ENCODE assay signal across 1 cellular context in the genomic region with DNA sequence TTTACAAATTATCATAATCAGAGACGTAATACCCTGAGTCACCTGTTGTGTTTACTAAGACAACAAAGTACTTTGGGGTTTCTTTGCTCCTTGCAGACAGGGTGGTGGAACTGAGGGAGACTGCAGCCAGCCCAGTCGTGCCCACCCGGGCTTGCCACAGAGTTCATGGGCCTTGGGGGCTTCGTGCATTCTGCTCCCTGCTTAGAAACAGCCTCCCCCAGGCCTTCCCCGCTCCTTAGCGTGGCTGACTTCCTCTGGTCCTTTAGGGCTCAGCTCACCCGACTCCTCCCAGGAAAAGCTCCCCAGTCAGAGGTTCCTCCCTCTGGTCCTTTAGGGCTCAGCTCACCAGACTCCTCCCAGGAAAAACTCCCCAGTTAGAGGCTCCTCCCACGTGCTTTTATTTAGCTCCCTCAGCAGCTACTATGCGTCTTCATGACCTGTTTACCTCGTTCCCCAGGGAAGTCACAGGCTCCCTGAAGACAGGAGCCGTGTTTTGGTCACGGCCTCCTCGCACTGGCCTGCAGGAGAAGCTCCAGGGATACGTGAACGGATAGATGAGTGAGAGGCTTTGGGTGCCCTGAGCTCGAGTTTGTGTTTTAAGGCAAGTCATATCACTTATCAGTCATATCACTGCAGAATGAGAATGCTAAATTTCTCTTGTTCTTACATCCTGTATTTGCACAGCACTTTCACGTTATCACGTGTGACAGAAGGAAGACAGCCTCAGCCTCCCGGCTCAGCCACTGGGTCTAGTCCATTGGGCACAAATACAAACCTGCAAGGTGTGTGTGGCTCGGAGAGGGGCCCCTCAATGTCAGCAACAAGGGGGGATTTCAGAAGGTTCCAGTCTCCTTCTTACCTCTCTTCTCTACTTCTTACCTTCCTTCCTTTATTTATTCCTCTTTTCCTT.
TF ChIP-seq lines count a peak whose summit lies in the region.

No MANE protein-coding gene starts in this region.

TF ChIP-seq in K562, 482 proteins besides CTCF, POLR2A, EP300 and RAD21 (continued from another document and continues in another):
- TF ChIP-seq, protein P1, sequence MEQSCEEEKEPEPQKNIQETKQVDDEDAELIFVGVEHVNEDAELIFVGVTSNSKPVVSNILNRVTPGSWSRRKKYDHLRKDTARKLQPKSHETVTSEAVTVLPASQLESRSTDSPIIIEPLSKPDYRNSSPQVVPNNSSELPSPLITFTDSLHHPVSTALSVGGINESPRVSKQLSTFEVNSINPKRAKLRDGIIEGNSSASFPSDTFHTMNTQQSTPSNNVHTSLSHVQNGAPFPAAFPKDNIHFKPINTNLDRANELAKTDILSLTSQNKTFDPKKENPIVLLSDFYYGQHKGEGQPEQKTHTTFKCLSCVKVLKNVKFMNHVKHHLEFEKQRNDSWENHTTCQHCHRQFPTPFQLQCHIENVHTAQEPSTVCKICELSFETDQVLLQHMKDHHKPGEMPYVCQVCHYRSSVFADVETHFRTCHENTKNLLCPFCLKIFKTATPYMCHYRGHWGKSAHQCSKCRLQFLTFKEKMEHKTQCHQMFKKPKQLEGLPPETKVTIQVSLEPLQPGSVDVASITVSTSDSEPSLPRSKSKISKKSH (CRISPR knock-in tag; IDR thresholded peaks at IDR 0.05), result no peak
- TF ChIP-seq, protein P2, sequence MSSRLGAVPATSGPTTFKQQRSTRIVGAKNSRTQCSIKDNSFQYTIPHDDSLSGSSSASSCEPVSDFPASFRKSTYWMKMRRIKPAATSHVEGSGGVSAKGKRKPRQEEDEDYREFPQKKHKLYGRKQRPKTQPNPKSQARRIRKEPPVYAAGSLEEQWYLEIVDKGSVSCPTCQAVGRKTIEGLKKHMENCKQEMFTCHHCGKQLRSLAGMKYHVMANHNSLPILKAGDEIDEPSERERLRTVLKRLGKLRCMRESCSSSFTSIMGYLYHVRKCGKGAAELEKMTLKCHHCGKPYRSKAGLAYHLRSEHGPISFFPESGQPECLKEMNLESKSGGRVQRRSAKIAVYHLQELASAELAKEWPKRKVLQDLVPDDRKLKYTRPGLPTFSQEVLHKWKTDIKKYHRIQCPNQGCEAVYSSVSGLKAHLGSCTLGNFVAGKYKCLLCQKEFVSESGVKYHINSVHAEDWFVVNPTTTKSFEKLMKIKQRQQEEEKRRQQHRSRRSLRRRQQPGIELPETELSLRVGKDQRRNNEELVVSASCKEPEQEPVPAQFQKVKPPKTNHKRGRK (tag; IDR thresholded peaks at IDR 0.05), result no peak; the same call in 1 of the 2 replicates
- no peak; the same call in 1 of the 2 replicates for TF ChIP-seq ZKSCAN1 (IDR thresholded peaks at IDR 0.05; ENCODE audit: low read depth, low read length)
- TF ChIP-seq NFIC (IDR thresholded peaks at IDR 0.05), result peak; percentile 43; the same call in 1 of the 2 replicates
- TF ChIP-seq, protein P3, sequence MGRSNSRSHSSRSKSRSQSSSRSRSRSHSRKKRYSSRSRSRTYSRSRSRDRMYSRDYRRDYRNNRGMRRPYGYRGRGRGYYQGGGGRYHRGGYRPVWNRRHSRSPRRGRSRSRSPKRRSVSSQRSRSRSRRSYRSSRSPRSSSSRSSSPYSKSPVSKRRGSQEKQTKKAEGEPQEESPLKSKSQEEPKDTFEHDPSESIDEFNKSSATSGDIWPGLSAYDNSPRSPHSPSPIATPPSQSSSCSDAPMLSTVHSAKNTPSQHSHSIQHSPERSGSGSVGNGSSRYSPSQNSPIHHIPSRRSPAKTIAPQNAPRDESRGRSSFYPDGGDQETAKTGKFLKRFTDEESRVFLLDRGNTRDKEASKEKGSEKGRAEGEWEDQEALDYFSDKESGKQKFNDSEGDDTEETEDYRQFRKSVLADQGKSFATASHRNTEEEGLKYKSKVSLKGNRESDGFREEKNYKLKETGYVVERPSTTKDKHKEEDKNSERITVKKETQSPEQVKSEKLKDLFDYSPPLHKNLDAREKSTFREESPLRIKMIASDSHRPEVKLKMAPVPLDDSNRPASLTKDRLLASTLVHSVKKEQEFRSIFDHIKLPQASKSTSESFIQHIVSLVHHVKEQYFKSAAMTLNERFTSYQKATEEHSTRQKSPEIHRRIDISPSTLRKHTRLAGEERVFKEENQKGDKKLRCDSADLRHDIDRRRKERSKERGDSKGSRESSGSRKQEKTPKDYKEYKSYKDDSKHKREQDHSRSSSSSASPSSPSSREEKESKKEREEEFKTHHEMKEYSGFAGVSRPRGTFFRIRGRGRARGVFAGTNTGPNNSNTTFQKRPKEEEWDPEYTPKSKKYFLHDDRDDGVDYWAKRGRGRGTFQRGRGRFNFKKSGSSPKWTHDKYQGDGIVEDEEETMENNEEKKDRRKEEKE (IDR thresholded peaks at IDR 0.05; ENCODE audit: borderline replicate concordance in 1 of 2, control insufficient read depth in 1 of 2, low read depth in 2 of 2, low read length in 1 of 2), result no peak
- no peak for TF ChIP-seq POLR3G (IDR thresholded peaks at IDR 0.05; ENCODE audit: extremely low read depth, insufficient read length, insufficient replicate concordance)
- TF ChIP-seq, protein P4, sequence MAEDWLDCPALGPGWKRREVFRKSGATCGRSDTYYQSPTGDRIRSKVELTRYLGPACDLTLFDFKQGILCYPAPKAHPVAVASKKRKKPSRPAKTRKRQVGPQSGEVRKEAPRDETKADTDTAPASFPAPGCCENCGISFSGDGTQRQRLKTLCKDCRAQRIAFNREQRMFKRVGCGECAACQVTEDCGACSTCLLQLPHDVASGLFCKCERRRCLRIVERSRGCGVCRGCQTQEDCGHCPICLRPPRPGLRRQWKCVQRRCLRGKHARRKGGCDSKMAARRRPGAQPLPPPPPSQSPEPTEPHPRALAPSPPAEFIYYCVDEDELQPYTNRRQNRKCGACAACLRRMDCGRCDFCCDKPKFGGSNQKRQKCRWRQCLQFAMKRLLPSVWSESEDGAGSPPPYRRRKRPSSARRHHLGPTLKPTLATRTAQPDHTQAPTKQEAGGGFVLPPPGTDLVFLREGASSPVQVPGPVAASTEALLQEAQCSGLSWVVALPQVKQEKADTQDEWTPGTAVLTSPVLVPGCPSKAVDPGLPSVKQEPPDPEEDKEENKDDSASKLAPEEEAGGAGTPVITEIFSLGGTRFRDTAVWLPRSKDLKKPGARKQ (CRISPR knock-in tag; IDR thresholded peaks at IDR 0.05), result no peak
- TF ChIP-seq, protein P5, sequence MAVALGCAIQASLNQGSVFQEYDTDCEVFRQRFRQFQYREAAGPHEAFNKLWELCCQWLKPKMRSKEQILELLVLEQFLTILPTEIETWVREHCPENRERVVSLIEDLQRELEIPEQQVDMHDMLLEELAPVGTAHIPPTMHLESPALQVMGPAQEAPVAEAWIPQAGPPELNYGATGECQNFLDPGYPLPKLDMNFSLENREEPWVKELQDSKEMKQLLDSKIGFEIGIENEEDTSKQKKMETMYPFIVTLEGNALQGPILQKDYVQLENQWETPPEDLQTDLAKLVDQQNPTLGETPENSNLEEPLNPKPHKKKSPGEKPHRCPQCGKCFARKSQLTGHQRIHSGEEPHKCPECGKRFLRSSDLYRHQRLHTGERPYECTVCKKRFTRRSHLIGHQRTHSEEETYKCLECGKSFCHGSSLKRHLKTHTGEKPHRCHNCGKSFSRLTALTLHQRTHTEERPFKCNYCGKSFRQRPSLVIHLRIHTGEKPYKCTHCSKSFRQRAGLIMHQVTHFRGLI (CRISPR knock-in tag; IDR thresholded peaks at IDR 0.05), result 0 out of 2 replicates have a peak, but pooled peaks have one; percentile 41
- TF ChIP-seq BHLHE40 (IDR thresholded peaks at IDR 0.05; ENCODE audit: low read length), result peak; percentile 94
- no peak for TF ChIP-seq CREBBP (IDR thresholded peaks at IDR 0.05; ENCODE audit: low read depth, low read length)
- no peak for TF ChIP-seq ASH1L (IDR thresholded peaks at IDR 0.05; ENCODE audit: borderline replicate concordance, low read depth, partially characterized antibody)
- TF ChIP-seq CXXC5 (CRISPR knock-in tag; IDR thresholded peaks at IDR 0.05), result peak; percentile 71
- TF ChIP-seq HOXB6 (CRISPR knock-in tag; IDR thresholded peaks at IDR 0.05; ENCODE audit: borderline replicate concordance), result no peak
- no peak for TF ChIP-seq NELFE (IDR thresholded peaks at IDR 0.05; ENCODE audit: insufficient read depth, insufficient read length)
- TF ChIP-seq NFRKB (IDR thresholded peaks at IDR 0.05; ENCODE audit: low read depth), result 0 out of 2 replicates have a peak, but pooled peaks have one; percentile 45
- TF ChIP-seq KAT2B (IDR thresholded peaks at IDR 0.05; ENCODE audit: low read depth, low read length), result no peak
- TF ChIP-seq SMAD4 (CRISPR knock-in tag; conservative IDR thresholded peaks at IDR 0.05), result peak; percentile 24; the same call in 1 of the 2 replicates
- TF ChIP-seq, protein P6, sequence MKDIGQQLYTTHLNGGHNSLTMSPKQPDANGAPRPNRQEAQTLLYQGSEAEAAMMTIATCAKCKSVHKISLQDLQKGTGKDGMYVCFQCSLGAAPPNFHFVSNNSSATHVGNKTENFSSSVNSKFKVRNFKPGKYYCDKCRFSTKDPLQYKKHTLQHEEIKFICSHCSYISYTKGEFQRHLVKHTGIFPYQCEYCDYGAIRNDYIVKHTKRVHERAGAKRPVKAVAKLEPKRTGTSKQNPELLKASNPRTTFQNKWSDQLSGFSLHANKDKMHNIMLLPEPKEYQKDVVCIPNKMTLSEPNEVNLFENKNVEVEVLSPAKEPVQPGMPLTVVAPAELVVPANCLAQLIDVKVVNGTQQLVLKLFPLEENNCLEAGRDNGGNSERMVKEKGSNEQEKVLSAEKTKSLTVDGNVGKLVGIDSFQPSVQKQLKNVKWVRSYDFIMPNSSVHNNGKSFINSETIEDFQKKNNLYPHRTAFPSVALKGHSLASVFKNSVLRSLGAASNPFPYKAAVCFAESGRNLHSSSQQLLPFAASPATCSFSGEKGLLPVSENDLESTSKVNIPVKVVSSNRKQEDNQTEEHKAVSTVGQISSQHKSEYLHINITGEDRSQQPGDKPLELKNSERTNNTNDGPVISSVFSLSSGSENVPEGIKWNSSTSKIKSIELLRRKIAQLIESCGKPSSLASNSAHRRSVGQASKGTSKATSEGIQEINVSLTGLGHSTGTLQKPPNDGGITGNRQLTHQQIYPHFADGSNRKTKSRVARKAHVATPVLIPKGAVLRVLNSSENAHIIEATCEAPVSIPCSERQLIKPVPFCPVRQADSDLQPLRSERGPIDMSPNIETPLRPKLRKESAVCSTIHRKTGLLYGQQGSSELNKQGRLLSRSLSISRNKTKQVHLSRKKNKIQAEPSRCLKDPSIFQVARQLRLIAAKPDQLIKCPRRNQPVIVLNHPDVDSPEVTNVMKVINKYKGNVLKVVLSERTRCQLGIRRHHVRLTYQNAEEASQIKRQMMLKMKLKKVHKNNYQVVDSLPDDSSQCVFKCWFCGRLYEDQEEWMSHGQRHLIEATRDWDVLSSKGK (CRISPR knock-in tag; IDR thresholded peaks at IDR 0.05), result no peak
- TF ChIP-seq, protein P7, sequence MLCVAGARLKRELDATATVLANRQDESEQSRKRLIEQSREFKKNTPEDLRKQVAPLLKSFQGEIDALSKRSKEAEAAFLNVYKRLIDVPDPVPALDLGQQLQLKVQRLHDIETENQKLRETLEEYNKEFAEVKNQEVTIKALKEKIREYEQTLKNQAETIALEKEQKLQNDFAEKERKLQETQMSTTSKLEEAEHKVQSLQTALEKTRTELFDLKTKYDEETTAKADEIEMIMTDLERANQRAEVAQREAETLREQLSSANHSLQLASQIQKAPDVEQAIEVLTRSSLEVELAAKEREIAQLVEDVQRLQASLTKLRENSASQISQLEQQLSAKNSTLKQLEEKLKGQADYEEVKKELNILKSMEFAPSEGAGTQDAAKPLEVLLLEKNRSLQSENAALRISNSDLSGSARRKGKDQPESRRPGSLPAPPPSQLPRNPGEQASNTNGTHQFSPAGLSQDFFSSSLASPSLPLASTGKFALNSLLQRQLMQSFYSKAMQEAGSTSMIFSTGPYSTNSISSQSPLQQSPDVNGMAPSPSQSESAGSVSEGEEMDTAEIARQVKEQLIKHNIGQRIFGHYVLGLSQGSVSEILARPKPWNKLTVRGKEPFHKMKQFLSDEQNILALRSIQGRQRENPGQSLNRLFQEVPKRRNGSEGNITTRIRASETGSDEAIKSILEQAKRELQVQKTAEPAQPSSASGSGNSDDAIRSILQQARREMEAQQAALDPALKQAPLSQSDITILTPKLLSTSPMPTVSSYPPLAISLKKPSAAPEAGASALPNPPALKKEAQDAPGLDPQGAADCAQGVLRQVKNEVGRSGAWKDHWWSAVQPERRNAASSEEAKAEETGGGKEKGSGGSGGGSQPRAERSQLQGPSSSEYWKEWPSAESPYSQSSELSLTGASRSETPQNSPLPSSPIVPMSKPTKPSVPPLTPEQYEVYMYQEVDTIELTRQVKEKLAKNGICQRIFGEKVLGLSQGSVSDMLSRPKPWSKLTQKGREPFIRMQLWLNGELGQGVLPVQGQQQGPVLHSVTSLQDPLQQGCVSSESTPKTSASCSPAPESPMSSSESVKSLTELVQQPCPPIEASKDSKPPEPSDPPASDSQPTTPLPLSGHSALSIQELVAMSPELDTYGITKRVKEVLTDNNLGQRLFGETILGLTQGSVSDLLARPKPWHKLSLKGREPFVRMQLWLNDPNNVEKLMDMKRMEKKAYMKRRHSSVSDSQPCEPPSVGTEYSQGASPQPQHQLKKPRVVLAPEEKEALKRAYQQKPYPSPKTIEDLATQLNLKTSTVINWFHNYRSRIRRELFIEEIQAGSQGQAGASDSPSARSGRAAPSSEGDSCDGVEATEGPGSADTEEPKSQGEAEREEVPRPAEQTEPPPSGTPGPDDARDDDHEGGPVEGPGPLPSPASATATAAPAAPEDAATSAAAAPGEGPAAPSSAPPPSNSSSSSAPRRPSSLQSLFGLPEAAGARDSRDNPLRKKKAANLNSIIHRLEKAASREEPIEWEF (CRISPR knock-in tag; IDR thresholded peaks at IDR 0.05), result no peak
- TF ChIP-seq NR2C2 (CRISPR knock-in tag; IDR thresholded peaks at IDR 0.05), result no peak
- TF ChIP-seq NR2C2 (tag; IDR thresholded peaks at IDR 0.05), result peak; percentile 41; the same call in 1 of the 2 replicates
- no peak for TF ChIP-seq ZNF586 (CRISPR knock-in tag; conservative IDR thresholded peaks at IDR 0.05)
- TF ChIP-seq FIP1L1 (IDR thresholded peaks at IDR 0.05; ENCODE audit: low read depth, low read length, poor library complexity, severe bottlenecking), result no peak
- TF ChIP-seq JUND (IDR thresholded peaks at IDR 0.05; ENCODE audit: borderline replicate concordance, low read depth, low read length), result peak; percentile 66
- TF ChIP-seq JUND (tag; IDR thresholded peaks at IDR 0.05; ENCODE audit: borderline replicate concordance, low read depth, low read length), result peak; percentile 62; the same call in 2 of the 3 replicates
- TF ChIP-seq ZNF76 (CRISPR knock-in tag; IDR thresholded peaks at IDR 0.05; ENCODE audit: borderline replicate concordance), result no peak
- TF ChIP-seq, protein P8, sequence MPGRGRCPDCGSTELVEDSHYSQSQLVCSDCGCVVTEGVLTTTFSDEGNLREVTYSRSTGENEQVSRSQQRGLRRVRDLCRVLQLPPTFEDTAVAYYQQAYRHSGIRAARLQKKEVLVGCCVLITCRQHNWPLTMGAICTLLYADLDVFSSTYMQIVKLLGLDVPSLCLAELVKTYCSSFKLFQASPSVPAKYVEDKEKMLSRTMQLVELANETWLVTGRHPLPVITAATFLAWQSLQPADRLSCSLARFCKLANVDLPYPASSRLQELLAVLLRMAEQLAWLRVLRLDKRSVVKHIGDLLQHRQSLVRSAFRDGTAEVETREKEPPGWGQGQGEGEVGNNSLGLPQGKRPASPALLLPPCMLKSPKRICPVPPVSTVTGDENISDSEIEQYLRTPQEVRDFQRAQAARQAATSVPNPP (IDR thresholded peaks at IDR 0.05; ENCODE audit: borderline replicate concordance, insufficient read depth, insufficient read length), result no peak
- peak; percentile 52 for TF ChIP-seq TBP (optimal IDR thresholded peaks at IDR 0.05; ENCODE audit: low read depth, low read length)
